In genomic region chr2:47093626-47094025, GRCh38 we compare ENCODE assay signal across 12 cellular contexts.
DNase-seq lines count a peak whose midpoint lies in the region; ATAC-seq and TF ChIP-seq lines count a peak whose summit lies in the region.
"Had no signal": no experiment of that assay in that cellular context is flagged by ENCODE, and none has a peak within 500 bp of the region (broad histone marks: within the 10 kb centered on the region; RNA-seq: fewer than 3 reads in every experiment).

No MANE protein-coding gene starts in this region.

- peaks cover 20% of the 10 kb centered on the region for H3K4me1 ChIP-seq in IMR-90 (ENCODE audit: control insufficient read depth, insufficient read depth, low read length)
- peaks cover 4 to 15% of the 10 kb centered on the region in 2 donors for H3K4me1 ChIP-seq in neuronal stem cell (ENCODE audit: control insufficient read depth in 2 of 2, insufficient read depth in 1 of 2, low read depth in 1 of 2, low read length in 2 of 2)

- 89% methylated on average over 4 of the region's 8 CpGs; no CpG with 5 or more reads in 1 of the 2 experiments for WGBS in IMR-90 (ENCODE audit: extremely low coverage in 2 of 2, insufficient read length in 1 of 2), 2 experiments
- no CpG with 5 or more reads among the region's 8 CpGs for WGBS in neuronal stem cell (ENCODE audit: extremely low coverage in 2 of 2, insufficient read length in 2 of 2, insufficient replicate concordance in 1 of 2), 2 donors

- dilution Hi-C loops in IMR-90 (cut with HindIII; ENCODE audit: low sequenced_read_pairs, unreplicated experiment), result no loop called here

- no peaks in the 10 kb centered on the region for H3K27me3 ChIP-seq in IMR-90 (ENCODE audit: control insufficient read depth, insufficient read depth, low read length)
- H3K27me3 ChIP-seq in neuronal stem cell (ENCODE audit: control insufficient read depth in 3 of 3, insufficient read depth in 3 of 3, low read depth in 1 of 3, low read length in 3 of 3), result peaks cover 0 to 2% (median 0%) of the 10 kb centered on the region in 3 experiments

- no peak for TF ChIP-seq POLR2A in IMR-90 (IDR thresholded peaks at IDR 0.05; ENCODE audit: low read depth, low read length)

- H2AFZ ChIP-seq in IMR-90 (replicated peaks; ENCODE audit: low read length, poor library complexity), result no peak overlapping the region
- H2AFZ ChIP-seq in neuronal stem cell (ENCODE audit: low read length), result no peak overlapping the region

- no peak overlapping the region for H2BK5ac ChIP-seq in IMR-90 (ENCODE audit: low read depth, low read length, poor library complexity, severe bottlenecking)
- no peak overlapping the region for H2BK5ac ChIP-seq in neuronal stem cell (ENCODE audit: low read length)

- in situ Hi-C loops in IMR-90 (cut with MboI; ENCODE audit: low sequenced_read_pairs), result no loop called here

- H3K79me1 ChIP-seq in IMR-90 (ENCODE audit: low read depth in 1 of 2, low read length in 2 of 2) (peaks cover 0 to 2% of the 10 kb centered on the region in 2 experiments; a peak in 1 of 4 replicates), neuronal stem cell (ENCODE audit: low read depth, low read length) (no peaks in the 10 kb centered on the region)

- 0 out of 2 replicates have a peak overlapping the region, but pooled peaks have one; percentile 52 for H2BK20ac ChIP-seq in IMR-90 (ENCODE audit: low read depth, low read length)

- H3K56ac ChIP-seq in IMR-90 (ENCODE audit: extremely low read depth, insufficient read depth, low read length), result no peak overlapping the region

- no peak overlapping the region for H2BK120ac ChIP-seq in IMR-90 (ENCODE audit: low read depth, low read length)
- H2BK120ac ChIP-seq in neuronal stem cell (ENCODE audit: low read depth, low read length), result no peak overlapping the region

- no peak overlapping the region for H3K23ac ChIP-seq in IMR-90 (ENCODE audit: low read depth, low read length)
- no peak overlapping the region for H3K23ac ChIP-seq in neuronal stem cell (ENCODE audit: low read depth, low read length, poor library complexity)

- H4K20me1 ChIP-seq in IMR-90 (ENCODE audit: insufficient read depth, low read length), result no peaks in the 10 kb centered on the region

- H2AK5ac ChIP-seq in IMR-90 (ENCODE audit: low read depth, low read length) (peak overlapping the region; percentile 49; the same call in 1 of the 2 replicates), neuronal stem cell (ENCODE audit: low read depth, low read length) (no peak overlapping the region)

- TF ChIP-seq CTCF in IMR-90 (conservative IDR thresholded peaks at IDR 0.05; ENCODE audit: low read depth, low read length), result no peak
- TF ChIP-seq CTCF in fibroblast of villous mesenchyme (IDR thresholded peaks at IDR 0.05; ENCODE audit: insufficient read depth, low read depth, low read length), result no peak

- H2AK9ac ChIP-seq in IMR-90 (replicated peaks; ENCODE audit: low read depth, low read length, poor library complexity), result no peak overlapping the region

- peak overlapping the region; percentile 14 for H2BK12ac ChIP-seq in neuronal stem cell (ENCODE audit: low read length)

- H3K36me3 ChIP-seq in IMR-90 (ENCODE audit: control insufficient read depth, insufficient read depth, low read length) (no peaks in the 10 kb centered on the region), neuronal stem cell (replicated peaks in 1 of 2; ENCODE audit: control insufficient read depth in 2 of 2, insufficient read depth in 2 of 2, low read length in 2 of 2) (no peaks in the 10 kb centered on the region)

- CTCF ChIA-PET in IMR-90 (lab: Yijun Ruan, JAX), result no interaction called here

- intact Hi-C loops in IMR-90 (cut with micrococcal nuclease), result loop anchor here (5.0 kb wide), 1 partner anchor 34 kb away; no protein-coding TSS in a partner anchor

- BruUV-seq in IMR-90 (replicated peaks; lab: Mats Ljungman, UMichigan), result no TSS peak

- no peak overlapping the region for H3K4me3 ChIP-seq in IMR-90 (ENCODE audit: insufficient read depth, low read depth, low read length)
- no peak overlapping the region for H3K4me3 ChIP-seq in fibroblast of villous mesenchyme (ENCODE audit: low read depth, low read length)
- H3K4me3 ChIP-seq in neuronal stem cell (ENCODE audit: low read length in 2 of 2), result no peak overlapping the region

- DNase-seq in IMR-90, result no peak
- peak; percentile 39 for DNase-seq in fibroblast of villous mesenchyme (ENCODE audit: low read depth)
- DNase-seq in neuronal stem cell (ENCODE audit: low spot score), result no peak
- peak; percentile 4 for DNase-seq in superior temporal gyrus (ENCODE audit: extremely low spot score)
- DNase-seq in anterior cingulate cortex (lab: John Stamatoyannopoulos, UW), result no peak
- no peak for DNase-seq in DMS 273 (lab: John Stamatoyannopoulos, UW; ENCODE audit: unreplicated experiment)
- DNase-seq: CD8-positive, alpha-beta T cell; COR-L47; GF-D8; HCEC 1CT; HFFc6 had no signal

- POLR2A ChIA-PET in IMR-90 (lab: Charles Lee; ENCODE audit: unreplicated experiment), result no interaction called here

- no peak overlapping the region for H4K5ac ChIP-seq in IMR-90 (ENCODE audit: low read depth, low read length)

- no peak for ATAC-seq in IMR-90 (ENCODE audit: low read depth)
- ATAC-seq in GM18511 (IDR thresholded peaks at IDR 0.05; ENCODE audit: unreplicated experiment), result no peak
- ATAC-seq: CD8-positive, alpha-beta T cell had no signal

- H3K9me3 ChIP-seq in IMR-90 (ENCODE audit: control insufficient read depth, insufficient read depth, low read length), result no peaks in the 10 kb centered on the region
- H3K9me3 ChIP-seq in neuronal stem cell (replicated peaks in 1 of 2; ENCODE audit: control insufficient read depth in 2 of 2, insufficient read depth in 1 of 2, low read depth in 1 of 2, low read length in 2 of 2), result no peaks in the 10 kb centered on the region

- peaks cover 16% of the 10 kb centered on the region for H3K9me1 ChIP-seq in IMR-90 (ENCODE audit: insufficient read depth, low read length)

- H3K9ac ChIP-seq in IMR-90 (ENCODE audit: low read depth, low read length) (no peak overlapping the region), neuronal stem cell (ENCODE audit: low read depth, low read length, poor library complexity) (no peak overlapping the region)

- H3K18ac ChIP-seq in IMR-90 (ENCODE audit: low read depth, low read length), result no peak overlapping the region
- H3K18ac ChIP-seq in neuronal stem cell (ENCODE audit: low read length), result no peak overlapping the region

- H3K4ac ChIP-seq in IMR-90 (ENCODE audit: low read depth, low read length), result no peak overlapping the region
- H3K4ac ChIP-seq in neuronal stem cell (ENCODE audit: low read length), result no peak overlapping the region

- H3K14ac ChIP-seq in IMR-90 (replicated peaks; ENCODE audit: low read depth, low read length) (no peak overlapping the region; the same call in 1 of the 2 replicates), neuronal stem cell (ENCODE audit: low read length) (no peak overlapping the region)

- H3K4me2 ChIP-seq in IMR-90 (ENCODE audit: low read depth, low read length) (no peak overlapping the region), neuronal stem cell (ENCODE audit: insufficient read depth, low read length, poor library complexity, severe bottlenecking) (no peak overlapping the region)

- H3K27ac ChIP-seq in IMR-90 (ENCODE audit: insufficient read depth, low read length) (no peak overlapping the region), neuronal stem cell (replicated peaks; ENCODE audit: low read length) (no peak overlapping the region)

- TF ChIP-seq RAD21 in IMR-90 (IDR thresholded peaks at IDR 0.05; ENCODE audit: low read length), result no peak

- peak overlapping the region; percentile 23; the same call in 1 of the 2 replicates for H4K91ac ChIP-seq in IMR-90 (ENCODE audit: insufficient read depth, low read depth, low read length)
- no peak overlapping the region for H4K91ac ChIP-seq in neuronal stem cell (ENCODE audit: low read depth, low read length, poor library complexity)

- H4K8ac ChIP-seq in IMR-90 (ENCODE audit: low read depth in 2 of 2, low read length in 2 of 2) (peak overlapping the region in 1 of 2 experiments; percentile 2; a peak in 1 of 4 replicates), neuronal stem cell (ENCODE audit: low read depth, low read length) (no peak overlapping the region)

- no peak overlapping the region; the same call in 2 of the 3 replicates for H2BK15ac ChIP-seq in IMR-90 (ENCODE audit: low read depth, low read length)
- no peak overlapping the region for H2BK15ac ChIP-seq in neuronal stem cell (ENCODE audit: low read length)

TF ChIP-seq in IMR-90, 13 proteins besides CTCF, POLR2A, EP300 and RAD21 (continues in another document):
- no peak for TF ChIP-seq MAFK (IDR thresholded peaks at IDR 0.05; ENCODE audit: low read depth, low read length)
- no peak for TF ChIP-seq MXI1 (IDR thresholded peaks at IDR 0.05; ENCODE audit: borderline replicate concordance, low read depth, low read length)
- no peak for TF ChIP-seq RFX5 (IDR thresholded peaks at IDR 0.05; ENCODE audit: low read depth, low read length)
- no peak for TF ChIP-seq MAZ (IDR thresholded peaks at IDR 0.05; ENCODE audit: borderline replicate concordance, low read depth, low read length)
- no peak for TF ChIP-seq BHLHE40 (IDR thresholded peaks at IDR 0.05; ENCODE audit: low read depth, low read length)
- no peak for TF ChIP-seq CHD1 (IDR thresholded peaks at IDR 0.05; ENCODE audit: low read depth, low read length)
- no peak for TF ChIP-seq FOS (IDR thresholded peaks at IDR 0.05; ENCODE audit: low read depth, low read length)
- no peak for TF ChIP-seq ELK1 (IDR thresholded peaks at IDR 0.05; ENCODE audit: borderline replicate concordance, low read depth, low read length)
- no peak for TF ChIP-seq USF2 (IDR thresholded peaks at IDR 0.05; ENCODE audit: low read depth, low read length)
- no peak for TF ChIP-seq SMC3 (IDR thresholded peaks at IDR 0.05; ENCODE audit: low read depth, low read length)
- no peak for TF ChIP-seq CEBPB (IDR thresholded peaks at IDR 0.05; ENCODE audit: low read depth, low read length)
- TF ChIP-seq RCOR1 (IDR thresholded peaks at IDR 0.05; ENCODE audit: insufficient replicate concordance, low read length), result no peak

Comparison
In these comparisons a context has a peak if more than half of its experiments do, and no peak if none do; other contexts are left out.
1. DNase-seq: peak in fibroblast of villous mesenchyme (single experiment) and superior temporal gyrus (single experiment); none in IMR-90 (single experiment), neuronal stem cell (single experiment), anterior cingulate cortex (0 of 58) and DMS 273 (single experiment).